ENCODE assay signal across 12 cellular contexts in the genomic region with DNA sequence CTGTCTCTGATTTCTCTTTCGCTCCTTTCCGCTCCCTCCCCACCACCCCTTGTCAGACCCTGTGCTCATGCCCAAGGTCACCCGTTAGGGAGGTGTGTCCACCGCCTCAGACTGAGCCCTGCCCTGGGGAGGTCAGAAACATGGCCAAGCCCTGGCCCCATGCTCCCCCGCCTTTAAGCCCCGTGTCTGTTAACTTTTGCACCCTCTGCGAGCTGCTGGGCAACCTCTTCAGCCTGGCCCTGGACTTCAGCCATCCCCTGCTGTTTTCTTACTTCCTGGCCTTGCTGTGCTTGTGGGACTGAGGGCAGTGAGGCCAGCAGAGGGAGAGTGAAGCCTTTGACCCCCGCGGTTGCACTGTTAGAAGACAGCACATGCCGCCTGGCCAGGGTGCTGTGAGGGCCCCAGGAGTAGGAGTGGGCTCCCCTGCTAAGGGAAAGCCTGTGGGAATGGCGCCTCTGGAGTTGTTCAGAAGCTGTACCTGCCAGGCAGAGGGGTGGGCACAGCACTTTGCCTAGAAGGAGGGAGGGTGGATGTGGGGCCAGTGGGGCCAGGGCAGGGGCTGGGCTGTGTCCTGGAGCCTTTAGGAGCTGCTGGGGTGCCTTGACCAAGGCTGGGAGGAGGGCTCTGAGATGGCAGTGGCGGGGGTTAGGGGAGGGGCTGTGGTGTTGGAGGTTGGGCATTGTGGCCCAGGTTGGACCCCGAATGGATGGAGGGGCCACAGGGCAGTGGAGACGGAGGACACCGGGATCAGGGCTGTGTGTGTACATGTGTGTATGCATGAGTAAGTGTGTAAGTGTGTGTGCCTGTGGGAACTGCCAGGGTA. TPM values are rescaled to one million over a fixed set of nuclear protein-coding genes. Genes with fewer than 3 reads are reported as not detected.
DNase-seq lines count a peak whose midpoint lies in the region; ATAC-seq lines count a peak whose summit lies in the region.
"Had no signal": no experiment of that assay in that cellular context is flagged by ENCODE, and none has a peak within 500 bp of the region (broad histone marks: within the 10 kb centered on the region; RNA-seq: fewer than 3 reads in every experiment).

No MANE protein-coding gene starts in this region.

- no peaks in the 10 kb centered on the region for H3K9me3 ChIP-seq in GM23248 (ENCODE audit: low read depth)
- H3K9me3 ChIP-seq in T-helper 17 cell (ENCODE audit: control insufficient read depth, low read length, poor library complexity, severe bottlenecking) = no peaks in the 10 kb centered on the region
- H3K9me3 ChIP-seq: ovary had no signal

- in situ Hi-C loops in GM23248 (cut with MboI) = loop anchor here (10.0 to 25.0 kb wide), 2 partner anchors 235 to 377 kb away; a partner anchor contains a TSS

- no peak overlapping the region for H3K4me3 ChIP-seq in GM23248
- H3K4me3 ChIP-seq: ovary, PC-9 had no signal

- no peak overlapping the region for H3K4me2 ChIP-seq in GM23248 (ENCODE audit: unreplicated experiment)
- H3K4me2 ChIP-seq: PC-9 had no signal

- H3K36me3 ChIP-seq in GM23248 (ENCODE audit: low read depth) = no peaks in the 10 kb centered on the region
- H3K36me3 ChIP-seq: ovary had no signal

- H3K27me3 Mint-ChIP-seq in T-helper 17 cell = no peaks in the 10 kb centered on the region

- H3F3A ChIP-seq in GM23248 (ENCODE audit: insufficient read depth) = no peaks in the 10 kb centered on the region

- H3K9ac ChIP-seq in GM23248 = 0 out of 2 replicates have a peak overlapping the region, but pooled peaks have one; percentile 14

- no peaks in the 10 kb centered on the region for H3K27me3 ChIP-seq in GM23248 (replicated peaks; ENCODE audit: insufficient read depth)
- H3K27me3 ChIP-seq: ovary had no signal

- no peaks in the 10 kb centered on the region for H3K9me2 ChIP-seq in GM23248 (ENCODE audit: insufficient read depth)

- H3K4me3 Mint-ChIP-seq in T-helper 17 cell = no peak overlapping the region

- peaks cover 100% of the 10 kb centered on the region for H3K79me2 ChIP-seq in GM23248 (ENCODE audit: insufficient read depth)

- ATAC-seq in T-helper 17 cell (no peak), left ventricle myocardium superior (peak; percentile 23), sciatic nerve (peak; percentile 9)

- H3K36me3 Mint-ChIP-seq in T-helper 17 cell (ENCODE audit: low read depth) = no peaks in the 10 kb centered on the region

- no peak overlapping the region for H2AFZ ChIP-seq in GM23248
- H2AFZ ChIP-seq: PC-9 had no signal

- H3K4me1 Mint-ChIP-seq in T-helper 17 cell = peaks cover 64% of the 10 kb centered on the region

- intact Hi-C loops in left ventricle myocardium superior (cut with micrococcal nuclease) = loop anchor here (10.0 kb wide), 1 partner anchor 245 kb away; no protein-coding TSS in a partner anchor
- intact Hi-C loops in sciatic nerve (cut with DNase I) = loop anchor here (10.0 kb wide), 1 partner anchor 385 kb away; no protein-coding TSS in a partner anchor

- WGBS in GM23248 (ENCODE audit: low coverage in 1 of 2, low lambda C conversion rate in 2 of 2, missing lambda C conversion rate in 2 of 2), 2 experiments = 87 to 88% methylated on average over 11 to 15 of the region's 15 CpGs

- H3K27ac ChIP-seq in GM23248 = no peak overlapping the region
- H3K27ac ChIP-seq: ovary, PC-9 had no signal

- H3K27ac Mint-ChIP-seq in T-helper 17 cell = peak overlapping the region; percentile 92

- H4K20me1 ChIP-seq in GM23248 (ENCODE audit: insufficient read depth) = peaks cover 48% of the 10 kb centered on the region; the same call in 1 of the 2 replicates

- H3K4me1 ChIP-seq in GM23248 (ENCODE audit: insufficient read depth) = peaks cover 16% of the 10 kb centered on the region

- no peak for DNase-seq in GM23248
- DNase-seq in T-helper 17 cell = no peak
- peak; percentile 32 for DNase-seq in left ventricle myocardium superior
- DNase-seq in sciatic nerve (ENCODE audit: low spot score) = no peak
- no peak for DNase-seq in activated effector memory CD4-positive, alpha-beta T cell treated with Interleukin-2 at 50 U/mL for 16 hours
- no peak for DNase-seq in NAMALWA (ENCODE audit: low spot score)
- DNase-seq in stimulated activated CD4-positive, alpha-beta T cell treated with anti-CD3 and anti-CD28 coated beads, Interleukin-2, amount 100 ng/mL, for 24 hours = no peak
- no peak for DNase-seq in cerebellar nuclear complex (lab: John Stamatoyannopoulos, UW)
- DNase-seq: activated gamma-delta T cell treated with Interleukin-2 at 50 U/mL for 16 hours, NCI-H1436 treated with DMSO at 0.1 percent for 48 hours, PC-9 had no signal

RNA-seq across cellular contexts. Expression of a gene that starts 7.9 kb away (rescaled TPM):
- 51.7 and 57.4 TPM in 2 replicates for total RNA-seq in GM23248 (2014; rRNA removed; shearing (Covaris generic))
- polyA plus RNA-seq in GM23248 (2016; fragmentation: Nextera tagmentation; extraction: Ambion mirVana) = 3.5 and 4.3 TPM in 2 replicates
- total RNA-seq in T-helper 17 cell = 100 to 1,000 TPM; 135 to 143 TPM
- 37.3 TPM for total RNA-seq in left ventricle myocardium superior
- 57.8 TPM for total RNA-seq in sciatic nerve

RNA-seq across cellular contexts. Expression of a gene that starts 48.6 kb away (rescaled TPM):
- 93.8 and 96.6 TPM in 2 replicates for total RNA-seq in GM23248 (2014; rRNA removed; shearing (Covaris generic))
- 252 and 257 TPM in 2 replicates for polyA plus RNA-seq in GM23248 (2016; fragmentation: Nextera tagmentation; extraction: Ambion mirVana)
- total RNA-seq in T-helper 17 cell = not detected
- total RNA-seq in left ventricle myocardium superior = not detected
- total RNA-seq in sciatic nerve = 7.6 TPM
- total RNA-seq: PC-9 had no signal

RNA-seq across cellular contexts. Expression of a gene that starts 56.3 kb away (rescaled TPM):
- total RNA-seq in GM23248 (2014; rRNA removed; shearing (Covaris generic)) = 0.25 and 0.54 TPM in 2 replicates
- polyA plus RNA-seq in GM23248 (2016; fragmentation: Nextera tagmentation; extraction: Ambion mirVana) = 0.38 and 0.54 TPM in 2 replicates
- total RNA-seq in T-helper 17 cell (not detected), left ventricle myocardium superior (0.42 TPM), sciatic nerve (19.7 TPM)

Comparison
In these comparisons a context has a peak if more than half of its experiments do, and no peak if none do; other contexts are left out.
1. RNA of a gene that starts 48.6 kb away (total RNA-seq): 93.8 to 96.6 TPM in GM23248; 7.6 TPM in sciatic nerve (single experiment), not detected in left ventricle myocardium superior (single experiment) and not detected in T-helper 17 cell; every median in the first group is over 10 times any median in the second.
2. RNA of a gene that starts 56.3 kb away (total RNA-seq): 19.7 TPM in sciatic nerve (single experiment); 0.25 to 0.54 TPM in GM23248, 0.42 TPM in left ventricle myocardium superior (single experiment) and not detected in T-helper 17 cell; every median in the first group is over 10 times any median in the second.